24 cellular contexts compared by ENCODE assay signal in the genomic region with DNA sequence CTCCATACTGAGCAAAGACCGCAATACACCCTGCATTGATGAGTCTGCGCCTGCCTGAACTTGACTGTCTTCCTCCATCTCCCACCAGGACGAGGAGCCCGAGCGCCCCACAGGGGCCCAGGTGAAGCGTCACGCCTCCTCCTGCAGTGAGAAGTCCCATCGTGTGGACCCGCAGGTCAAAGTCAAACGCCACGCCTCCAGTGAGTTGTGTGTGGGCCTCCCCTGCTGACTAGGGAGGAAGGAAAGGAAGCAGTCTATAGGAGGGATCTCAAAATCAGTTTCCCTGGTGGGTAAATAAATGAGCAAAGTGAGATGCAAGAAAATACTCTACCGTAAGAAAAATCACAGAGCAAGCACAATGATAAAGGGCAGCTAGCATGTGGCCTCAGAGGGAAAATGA. TPM values are rescaled to one million over a fixed set of nuclear protein-coding genes. Genes with fewer than 3 reads are reported as not detected.
DNase-seq lines count a peak whose midpoint lies in the region; ATAC-seq and TF ChIP-seq lines count a peak whose summit lies in the region.
"Had no signal": no experiment of that assay in that cellular context is flagged by ENCODE, and none has a peak within 500 bp of the region (broad histone marks: within the 10 kb centered on the region; RNA-seq: fewer than 3 reads in every experiment).

No MANE protein-coding gene starts in this region.

- no peak overlapping the region for H2BK120ac ChIP-seq in trophoblast cell (ENCODE audit: insufficient read depth, low read length, poor library complexity)

- H3K27me3 ChIP-seq in adrenal gland (no peaks in the 10 kb centered on the region), subcutaneous abdominal adipose tissue (ENCODE audit: control insufficient read depth in 5 of 5, insufficient read depth in 4 of 5, low read length in 5 of 5) (no peaks in the 10 kb centered on the region), trophoblast cell (ENCODE audit: insufficient read depth, low read length) (no peaks in the 10 kb centered on the region)
- no peaks in the 10 kb centered on the region for H3K27me3 ChIP-seq in CD8-positive, alpha-beta T cell (ENCODE audit: insufficient read depth, low read length)
- H3K27me3 ChIP-seq: esophagus muscularis mucosa, right atrium auricular region, SJSA1 had no signal

- H3K27ac ChIP-seq in HEK293 (ENCODE audit: extremely low read depth, low read depth, low read length) (no peak overlapping the region), adrenal gland (peak overlapping the region in 3 of 5 donors; percentile 50 to 75 (median 52)), subcutaneous abdominal adipose tissue (ENCODE audit: low read depth, low read length) (peak overlapping the region; percentile 74), trophoblast cell (ENCODE audit: low read depth, low read length) (no peak overlapping the region)
- H3K27ac ChIP-seq in CD8-positive, alpha-beta T cell (ENCODE audit: low read depth, low read length) = no peak overlapping the region
- H3K27ac ChIP-seq: SJSA1 had no signal

- H3K9me3 Mint-ChIP-seq in CD8-positive, alpha-beta T cell = no peaks in the 10 kb centered on the region
- H3K9me3 Mint-ChIP-seq: activated CD8-positive, alpha-beta T cell treated with anti-CD3 and anti-CD28 coated beads for 36 hours had no signal

- H3K27me3 Mint-ChIP-seq in CD8-positive, alpha-beta T cell (ENCODE audit: low read depth) = no peaks in the 10 kb centered on the region
- H3K27me3 Mint-ChIP-seq: activated CD8-positive, alpha-beta T cell treated with anti-CD3 and anti-CD28 coated beads for 36 hours; CD4-positive, alpha-beta T cell; T-helper 17 cell had no signal

- H3K9me3 ChIP-seq in HEK293 (ENCODE audit: control insufficient read depth, insufficient read depth, low read depth, low read length) (no peaks in the 10 kb centered on the region), adrenal gland (replicated peaks in 1 of 3) (no peaks in the 10 kb centered on the region), subcutaneous abdominal adipose tissue (ENCODE audit: control insufficient read depth in 5 of 5, low read length in 5 of 5) (no peaks in the 10 kb centered on the region), trophoblast cell (ENCODE audit: insufficient read depth, low read depth, low read length) (no peaks in the 10 kb centered on the region)
- H3K9me3 ChIP-seq in CD8-positive, alpha-beta T cell (ENCODE audit: low read length) = no peaks in the 10 kb centered on the region
- H3K9me3 ChIP-seq: esophagus muscularis mucosa, right atrium auricular region, SJSA1 had no signal

- no peak overlapping the region for H2AK5ac ChIP-seq in trophoblast cell (ENCODE audit: low read length)

- no peak overlapping the region for H3K14ac ChIP-seq in trophoblast cell (ENCODE audit: low read length)

- no peak overlapping the region for H4K12ac ChIP-seq in trophoblast cell (ENCODE audit: low read depth, low read length)

- no peaks in the 10 kb centered on the region for H3K36me3 Mint-ChIP-seq in CD8-positive, alpha-beta T cell

- 78 to 89% (median 81%) methylated on average over 8 to 12 of the region's 12 CpGs for WGBS in adrenal gland, 4 donors
- WGBS in trophoblast cell (ENCODE audit: extremely low coverage, insufficient coverage, insufficient read length) = no CpG with 5 or more reads among the region's 12 CpGs

- CTCF ChIA-PET in HEK293 (lab: Yijun Ruan, JAX) = interaction anchor here (1.0 kb wide), 1 partner anchor 60 kb away, joined by 5 read pairs; no protein-coding TSS in a partner anchor
- CTCF ChIA-PET in CD8-positive, alpha-beta T cell (lab: Charles Lee) = interaction anchor here (3.1 to 23.2 kb wide), 2 partner anchors 48 to 59 kb away, joined by 18 to 541 read pairs; no protein-coding TSS in a partner anchor

- H2AFZ ChIP-seq in trophoblast cell (ENCODE audit: insufficient read depth, low read length, poor library complexity) = no peak overlapping the region

- TF ChIP-seq POLR2A in adrenal gland (IDR thresholded peaks at IDR 0.05) = no peak

- no peak overlapping the region for H2BK5ac ChIP-seq in trophoblast cell (ENCODE audit: low read depth, low read length, poor library complexity)

- DNase-seq in adrenal gland (no peak), left kidney (ENCODE audit: low read depth, low spot score) (peak; percentile 46), trophoblast cell (no peak)
- DNase-seq in CD8-positive, alpha-beta T cell = no peak
- DNase-seq: activated CD8-positive, alpha-beta T cell treated with anti-CD3 and anti-CD28 coated beads for 36 hours; activated naive CD4-positive, alpha-beta T cell treated with Interleukin-2 at 50 U/mL for 16 hours; activated T-cell treated with anti-CD3 and anti-CD28 coated beads, Interleukin-2, amount 50 U/mL, for 1 hour; anterior cingulate cortex; CD4-positive, alpha-beta T cell; central memory CD4-positive, alpha-beta T cell; DMS53; KG1; left ventricle myocardium superior; NCI-H187; NCI-H82; stimulated activated CD4-positive, alpha-beta T cell treated with anti-CD3 and anti-CD28 coated beads, Interleukin-15, amount 100 ng/mL, for 24 hours; T-helper 17 cell had no signal

- no peak overlapping the region for H3K4me2 ChIP-seq in trophoblast cell (ENCODE audit: low read length)

- no peak overlapping the region for H3K9ac ChIP-seq in subcutaneous abdominal adipose tissue (ENCODE audit: low read length in 5 of 5)
- no peak overlapping the region for H3K9ac ChIP-seq in trophoblast cell (ENCODE audit: low read length)

- no peak overlapping the region for H3K18ac ChIP-seq in trophoblast cell (ENCODE audit: low read length)

- H3K4me1 ChIP-seq in HEK293 (ENCODE audit: control insufficient read depth, insufficient read depth, low read length) = peaks cover 8% of the 10 kb centered on the region; the same call in 1 of the 2 replicates
- peaks cover 5 to 12% of the 10 kb centered on the region in 2 donors for H3K4me1 ChIP-seq in adrenal gland (replicated peaks in 1 of 2)
- H3K4me1 ChIP-seq in subcutaneous abdominal adipose tissue (ENCODE audit: control insufficient read depth in 5 of 5, insufficient read depth in 5 of 5, low read length in 5 of 5) = peaks cover 0 to 47% (median 36%) of the 10 kb centered on the region in 5 donors
- H3K4me1 ChIP-seq in CD8-positive, alpha-beta T cell (ENCODE audit: insufficient read depth, low read length) = no peaks in the 10 kb centered on the region
- H3K4me1 ChIP-seq in trophoblast cell (ENCODE audit: control insufficient read depth in 1 of 2, insufficient read depth in 2 of 2, low read length in 2 of 2) = peaks cover 2 to 4% of the 10 kb centered on the region in 2 experiments

- no peaks in the 10 kb centered on the region for H3K79me1 ChIP-seq in trophoblast cell (ENCODE audit: low read length)

- H3K4ac ChIP-seq in trophoblast cell (ENCODE audit: low read depth, low read length) = no peak overlapping the region

- H3K27ac Mint-ChIP-seq in CD8-positive, alpha-beta T cell = no peak overlapping the region
- H3K27ac Mint-ChIP-seq: activated CD8-positive, alpha-beta T cell treated with anti-CD3 and anti-CD28 coated beads for 36 hours; CD4-positive, alpha-beta T cell; T-helper 17 cell had no signal

- no peak overlapping the region for H4K8ac ChIP-seq in trophoblast cell (ENCODE audit: low read depth, low read length)

- intact Hi-C loops in adrenal gland (cut with DNase I) = no loop called here
- intact Hi-C loops in CD8-positive, alpha-beta T cell (cut with DNase I, micrococcal nuclease) = no loop called here

- H3K4me3 Mint-ChIP-seq in CD8-positive, alpha-beta T cell = no peak overlapping the region
- H3K4me3 Mint-ChIP-seq: activated CD8-positive, alpha-beta T cell treated with anti-CD3 and anti-CD28 coated beads for 36 hours; CD4-positive, alpha-beta T cell; T-helper 17 cell had no signal

- ATAC-seq in CD8-positive, alpha-beta T cell = no peak
- ATAC-seq in GM21360 (IDR thresholded peaks at IDR 0.05; ENCODE audit: unreplicated experiment) = no peak
- ATAC-seq: activated CD8-positive, alpha-beta T cell treated with anti-CD3 and anti-CD28 coated beads for 36 hours; left ventricle myocardium superior; T-helper 17 cell had no signal

- H3K4me3 ChIP-seq in HEK293 (ENCODE audit: low read depth, low read length) = no peak overlapping the region
- H3K4me3 ChIP-seq in adrenal gland = no peak overlapping the region
- no peak overlapping the region for H3K4me3 ChIP-seq in subcutaneous abdominal adipose tissue (ENCODE audit: low read depth in 1 of 5, low read length in 5 of 5)
- no peak overlapping the region for H3K4me3 ChIP-seq in CD8-positive, alpha-beta T cell (ENCODE audit: low read depth, low read length)
- no peak overlapping the region for H3K4me3 ChIP-seq in trophoblast cell (ENCODE audit: low read depth, low read length)
- H3K4me3 ChIP-seq: esophagus muscularis mucosa, right atrium auricular region, SJSA1 had no signal

- POLR2A ChIA-PET in HEK293 (lab: Yijun Ruan, JAX) = no interaction called here
- POLR2A ChIA-PET in CD8-positive, alpha-beta T cell (lab: Charles Lee) = interaction anchor here (1.1 kb wide), 1 partner anchor 37 kb away, joined by 3 read pairs; no protein-coding TSS in a partner anchor

- H3K36me3 ChIP-seq in HEK293 (ENCODE audit: control insufficient read depth in 2 of 2, insufficient read depth in 1 of 2, low read length in 2 of 2) = peaks cover 0 to 5% of the 10 kb centered on the region in 2 experiments; a peak in 1 of 3 replicates
- no peaks in the 10 kb centered on the region for H3K36me3 ChIP-seq in adrenal gland (replicated peaks in 1 of 2)
- H3K36me3 ChIP-seq in subcutaneous abdominal adipose tissue (ENCODE audit: control insufficient read depth in 5 of 5, insufficient read depth in 5 of 5, low read length in 5 of 5) = peaks cover 6 to 52% (median 22%) of the 10 kb centered on the region in 5 donors
- H3K36me3 ChIP-seq in CD8-positive, alpha-beta T cell (ENCODE audit: insufficient read depth, low read length) = no peaks in the 10 kb centered on the region
- H3K36me3 ChIP-seq in trophoblast cell (ENCODE audit: control insufficient read depth in 1 of 2, insufficient read depth in 2 of 2, low read length in 2 of 2) = peaks cover 6 to 7% of the 10 kb centered on the region in 2 experiments

- H4K91ac ChIP-seq in trophoblast cell (ENCODE audit: low read depth, low read length) = no peak overlapping the region

- no peaks in the 10 kb centered on the region for H3K4me1 Mint-ChIP-seq in CD8-positive, alpha-beta T cell (ENCODE audit: low read depth)

- H3K79me2 ChIP-seq in trophoblast cell (ENCODE audit: control insufficient read depth, insufficient read depth, low read length, poor library complexity) = no peaks in the 10 kb centered on the region

- H3K23ac ChIP-seq in trophoblast cell (ENCODE audit: low read length) = no peak overlapping the region

- TF ChIP-seq CTCF in HEK293 (tag by site-specific recombination; IDR thresholded peaks at IDR 0.05) (no peak), adrenal gland (IDR thresholded peaks at IDR 0.05) (no peak)
- TF ChIP-seq CTCF in CD8-positive, alpha-beta T cell (IDR thresholded peaks at IDR 0.05) = no peak

- no peak overlapping the region for H2BK12ac ChIP-seq in trophoblast cell (ENCODE audit: low read length)

RNA-seq across cellular contexts. Expression of gene GRPEL2, which starts 22.8 kb away (rescaled TPM):
- 10 to 100 TPM in 6 of 8 donors, 1 to 10 TPM in 2; 7.5 to 17.4 (median 13.0) TPM for total RNA-seq in adrenal gland
- polyA plus RNA-seq in adrenal gland = 1 to 10 TPM; 3.9 to 9.0 (median 7.6) TPM
- 1 to 10 TPM; 9.1 to 9.7 TPM for total RNA-seq in CD8-positive, alpha-beta T cell
- 10.1 and 11.1 TPM in 2 replicates for polyA plus RNA-seq in trophoblast cell (2013)

RNA-seq across cellular contexts. Expression of gene PCYOX1L, which starts 35.3 kb away (rescaled TPM):
- total RNA-seq in adrenal gland = 10 to 100 TPM in 1 of 8 donors, 1 to 10 TPM in 7; 4.7 to 15.9 (median 7.8) TPM
- 10 to 100 TPM; 12.3 to 15.4 (median 15.0) TPM for polyA plus RNA-seq in adrenal gland
- 10 to 100 TPM; 18.9 to 21.9 TPM for total RNA-seq in CD8-positive, alpha-beta T cell
- 2.2 and 2.4 TPM in 2 replicates for polyA plus RNA-seq in trophoblast cell (2013)

RNA-seq across cellular contexts. Expression of gene AFAP1L1, which starts 50.9 kb away (rescaled TPM):
- 10 to 100 TPM in 3 of 8 donors, 1 to 10 TPM in 5; 6.2 to 13.4 (median 9.7) TPM for total RNA-seq in adrenal gland
- 10 to 100 TPM in 1 of 3 donors, 1 to 10 TPM in 2; 4.3 to 13.4 (median 5.2) TPM for polyA plus RNA-seq in adrenal gland
- total RNA-seq in CD8-positive, alpha-beta T cell = under 1 TPM; 0.11 to 0.19 TPM
- polyA plus RNA-seq in trophoblast cell (2013) = 6.6 and 6.9 TPM in 2 replicates

RNA-seq across cellular contexts. Expression of gene IL17B, which starts 56.6 kb away (rescaled TPM):
- total RNA-seq in adrenal gland = 1 to 10 TPM in 7 of 8 donors, not detected in 1; 1.6 to 6.1 (median 2.9) TPM
- polyA plus RNA-seq in adrenal gland = 1 to 10 TPM; 1.5 to 9.7 (median 2.8) TPM
- total RNA-seq in CD8-positive, alpha-beta T cell = not detected
- 0.25 and 0.26 TPM in 2 replicates for polyA plus RNA-seq in trophoblast cell (2013)
- total RNA-seq: activated CD8-positive, alpha-beta T cell treated with anti-CD3 and anti-CD28 coated beads for 36 hours; CD4-positive, alpha-beta T cell; left ventricle myocardium superior; osteoblast; T-helper 17 cell had no signal

Comparison
In these comparisons a context has a peak if more than half of its experiments do, and no peak if none do; other contexts are left out.
1. H3K27ac ChIP-seq: peak in adrenal gland (3 of 5) and subcutaneous abdominal adipose tissue (single experiment); none in HEK293 (single experiment), CD8-positive, alpha-beta T cell (single experiment) and trophoblast cell (single experiment).
2. RNA of gene AFAP1L1, which starts 50.9 kb away (total RNA-seq): 6.2 to 13.4 TPM in adrenal gland; 0.11 to 0.19 TPM in CD8-positive, alpha-beta T cell; every median in the first group is over 4 times any median in the second.